1 cellular context compared by ENCODE assay signal in the genomic region with DNA sequence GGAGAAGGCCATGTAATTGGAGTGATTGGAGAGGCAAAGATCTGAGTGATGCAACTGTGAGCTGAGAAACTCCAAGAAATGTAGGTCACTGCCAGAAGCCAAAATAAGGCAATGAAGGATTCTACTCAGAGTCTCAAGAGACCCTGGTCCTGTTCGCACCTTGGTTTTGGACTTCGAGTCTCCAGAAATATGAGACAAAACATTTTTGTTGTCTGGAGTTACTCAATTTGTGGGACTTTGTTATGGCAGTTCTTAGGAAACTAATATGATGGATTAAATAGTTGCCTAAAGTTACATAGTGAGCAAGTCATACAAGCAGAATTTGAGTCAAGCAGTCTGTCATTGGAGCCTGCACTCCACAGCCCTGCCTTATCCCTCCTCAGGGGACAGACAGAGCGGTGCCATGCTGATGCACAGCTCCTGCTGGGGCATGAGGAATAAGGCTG.
TF ChIP-seq lines count a peak whose summit lies in the region.

No MANE protein-coding gene starts in this region.

TF ChIP-seq in GM23338, 12 proteins besides CTCF, POLR2A, EP300 and RAD21 (continued from another document):
- TF ChIP-seq ZNF462 (CRISPR knock-in tag; IDR thresholded peaks at IDR 0.05) (no peak), ZNF114 (CRISPR knock-in tag; IDR thresholded peaks at IDR 0.05) (no peak), STAT1 (IDR thresholded peaks at IDR 0.05; ENCODE audit: unreplicated experiment) (no peak), EZH2 (IDR thresholded peaks at IDR 0.05; ENCODE audit: low read depth, unreplicated experiment) (no peak), JUNB (IDR thresholded peaks at IDR 0.05; ENCODE audit: unreplicated experiment) (no peak), ZNF331 (CRISPR knock-in tag; IDR thresholded peaks at IDR 0.05; ENCODE audit: low read depth) (no peak), CREB1 (CRISPR knock-in tag; IDR thresholded peaks at IDR 0.05; ENCODE audit: low read depth) (no peak)
